Comparison of ENCODE assay signal across 8 cellular contexts in genomic region chr1:26706315-26706714, GRCh38. TPM values are rescaled to one million over a fixed set of nuclear protein-coding genes. Genes with fewer than 3 reads are reported as not detected.
A peak's percentile ranks its signal among the peaks of the same experiment; 100 is the strongest.
DNase-seq lines count a peak whose midpoint lies in the region; ATAC-seq and TF ChIP-seq lines count a peak whose summit lies in the region.

No MANE protein-coding gene starts in this region.

- H3K27ac ChIP-seq in PC-9 (peak overlapping the region; percentile 90), psoas muscle (peak overlapping the region; percentile 69)

- H3F3A ChIP-seq in PC-9 (ENCODE audit: insufficient read depth, low read depth), result peaks cover 52% of the 10 kb centered on the region

- CTCF ChIA-PET in PC-9 (lab: Charles Lee), result interaction anchor here (1.0 to 1.2 kb wide), 2 partner anchors 83 to 143 kb away, joined by 3 to 7 read pairs; no protein-coding TSS in a partner anchor

- POLR2A ChIA-PET in PC-9 (lab: Charles Lee; ENCODE audit: unreplicated experiment), result interaction anchor here (0.5 to 1.2 kb wide), 7 partner anchors 13 to 1937 kb away, joined by 3 to 18 read pairs (median 5); partner anchors contain the start of gene PIGV

- no peak overlapping the region for H2AFZ ChIP-seq in PC-9

- H3K4me3 ChIP-seq in GM08714 (ENCODE audit: low read length) (peak overlapping the region; percentile 33), PC-9 (peak overlapping the region; percentile 6; the same call in 1 of the 2 replicates), fibroblast of the aortic adventitia (ENCODE audit: low read depth, low read length) (peak overlapping the region; percentile 7), psoas muscle (peak overlapping the region; percentile 30)

- 2 to 9% (median 5%) methylated on average over 5 of the region's 5 CpGs for WGBS in psoas muscle, 3 donors

- H3K4me2 ChIP-seq in PC-9, result peak overlapping the region; percentile 71

- H3K79me2 ChIP-seq in PC-9 (ENCODE audit: low read depth), result peaks cover 89% of the 10 kb centered on the region

- H3K27me3 ChIP-seq in PC-9 (ENCODE audit: insufficient read depth, low read depth) (no peaks in the 10 kb centered on the region), psoas muscle (ENCODE audit: insufficient read depth in 3 of 3, low read length in 2 of 3) (no peaks in the 10 kb centered on the region)

- no TSS peak for BruUV-seq in PC-9 (replicated peaks; lab: Mats Ljungman, UMichigan)

- H3K36me3 ChIP-seq in PC-9 (ENCODE audit: low read depth), result peaks cover 6% of the 10 kb centered on the region; the same call in 1 of the 2 replicates
- peaks cover 0 to 8% of the 10 kb centered on the region in 2 donors for H3K36me3 ChIP-seq in psoas muscle (ENCODE audit: insufficient read depth in 1 of 2, low read depth in 1 of 2)

- ATAC-seq in psoas muscle (peak; percentile 38 to 76 (median 64)), GM21447 (IDR thresholded peaks at IDR 0.05; ENCODE audit: unreplicated experiment) (no peak)

- H3K4me1 ChIP-seq in PC-9 (replicated peaks; ENCODE audit: insufficient read depth) (peaks cover 65% of the 10 kb centered on the region), psoas muscle (peaks cover 60% of the 10 kb centered on the region)

- H4K20me1 ChIP-seq in PC-9 (ENCODE audit: insufficient read depth), result no peaks in the 10 kb centered on the region

- DNase-seq in PC-9, result no peak
- DNase-seq in fibroblast of the aortic adventitia (ENCODE audit: low read depth), result no peak
- no peak for DNase-seq in psoas muscle
- no peak for DNase-seq in DMS153 treated with DMSO at 0.1 percent for 48 hours (lab: John Stamatoyannopoulos, UW; ENCODE audit: unreplicated experiment)
- DNase-seq in iPS-NIHi11 (ENCODE audit: low spot score), result no peak
- no peak for DNase-seq in SKM-1 treated with dmso at 0.1 percent for 144 hours (lab: John Stamatoyannopoulos, UW; ENCODE audit: unreplicated experiment)

- H3K9me3 ChIP-seq in PC-9 (ENCODE audit: insufficient read depth, low read depth) (no peaks in the 10 kb centered on the region), psoas muscle (no peaks in the 10 kb centered on the region)

- TF ChIP-seq CTCF in PC-9 (conservative IDR thresholded peaks at IDR 0.05) (no peak), fibroblast of the aortic adventitia (IDR thresholded peaks at IDR 0.05; ENCODE audit: insufficient read depth, low read length) (no peak), psoas muscle (IDR thresholded peaks at IDR 0.05) (no peak)

- no peaks in the 10 kb centered on the region for H3K9me2 ChIP-seq in PC-9 (ENCODE audit: insufficient read depth)

- intact Hi-C loops in PC-9 (cut with micrococcal nuclease; ENCODE audit: unreplicated experiment), result loop anchor here (2.0 kb wide), 1 partner anchor 22 kb away; no protein-coding TSS in a partner anchor
- intact Hi-C loops in psoas muscle (cut with DNase I), result loop anchor here in 1 of 2 donors (10.0 kb wide), 1 partner anchor 58 kb away; no protein-coding TSS in a partner anchor

RNA-seq across cellular contexts. Expression of gene ARID1A, which starts 10.5 kb away (rescaled TPM):
- total RNA-seq in PC-9 (2021) (44.8 and 60.5 TPM in 2 replicates), fibroblast of the aortic adventitia (ENCODE audit: low replicate concordance) (17.4 and 26.9 TPM in 2 replicates), psoas muscle (10 to 100 TPM; 32.2 to 44.4 (median 39.6) TPM)
- polyA plus RNA-seq in psoas muscle, result 10 to 100 TPM in 2 of 3 donors, 1 to 10 TPM in 1; 8.8 to 20.8 (median 12.9) TPM
